In genomic region chr5:89546658-89547057, GRCh38 we compare ENCODE assay signal across 17 cellular contexts.
"Had no signal": no experiment of that assay in that cellular context is flagged by ENCODE, and none has a peak within 500 bp of the region (broad histone marks: within the 10 kb centered on the region; RNA-seq: fewer than 3 reads in every experiment).

No MANE protein-coding gene starts in this region.

- DNase-seq: activated CD4-positive, alpha-beta T cell treated with anti-CD3 and anti-CD28 coated beads for 4 hours; activated CD8-positive, alpha-beta T cell treated with anti-CD3 and anti-CD28 coated beads for 36 hours; activated naive CD4-positive, alpha-beta T cell treated with anti-CD3 and anti-CD28 coated beads for 36 hours; activated T-cell treated with anti-CD3 and anti-CD28 coated beads, Interleukin-2, amount 50 U/mL, for 1 hour; anterior cingulate cortex; caudate nucleus; effector memory CD8-positive, alpha-beta T cell; foreskin fibroblast; glutamatergic neuron; hippocampal formation; kidney; stimulated activated naive B cell treated with anti-CD40 and anti-IgM and Interleukin-4, amounts not matched to agents 10 μg/mL and 1 μg/mL and 100 μg/mL, for 72 hours; T-helper 2 cell; upper lobe of left lung had no signal

- H3K27me3 ChIP-seq: upper lobe of left lung had no signal

- H3K4me3 ChIP-seq: thoracic aorta, upper lobe of left lung had no signal

- ATAC-seq: activated CD8-positive, alpha-beta T cell treated with anti-CD3 and anti-CD28 coated beads for 36 hours; effector memory CD8-positive, alpha-beta T cell; left lobe of liver; stimulated activated naive B cell treated with anti-CD40 and anti-IgM and Interleukin-4, amounts not matched to agents 10 μg/mL and 1 μg/mL and 100 μg/mL, for 72 hours; WTC11 had no signal

- H3K9me3 ChIP-seq: thoracic aorta, upper lobe of left lung had no signal

- H3K4me1 ChIP-seq: upper lobe of left lung had no signal

- H3K36me3 ChIP-seq: thoracic aorta, upper lobe of left lung had no signal
